ENCODE assay signal across 8 cellular contexts in genomic region chr16:22190169-22191088, GRCh38. TPM values are rescaled to one million over a fixed set of nuclear protein-coding genes. Genes with fewer than 3 reads are reported as not detected.
DNase-seq lines count a peak whose midpoint lies in the region; ATAC-seq and TF ChIP-seq lines count a peak whose summit lies in the region.

No MANE protein-coding gene starts in this region.

- peak overlapping the region; percentile 65 for H3K4me3 ChIP-seq in kidney epithelial cell (ENCODE audit: low read depth, low read length)

- no peak for TF ChIP-seq CTCF in kidney epithelial cell (IDR thresholded peaks at IDR 0.05; ENCODE audit: insufficient read depth, low read length, poor library complexity, severe bottlenecking)

- H3K27me3 ChIP-seq in kidney epithelial cell (ENCODE audit: control insufficient read depth, insufficient read depth, low read length), result no peaks in the 10 kb centered on the region

- DNase-seq in Ammon's horn (ENCODE audit: low spot score) (peak; percentile 100), NCI-H446 treated with DMSO at 0.1 percent for 48 hours (lab: John Stamatoyannopoulos, UW) (peak; percentile 99), cerebellar nuclear complex (lab: John Stamatoyannopoulos, UW) (peak; percentile 97 to 100), kidney epithelial cell (ENCODE audit: low read depth) (peak; percentile 93)
- DNase-seq in activated CD4-positive, CD25-positive, alpha-beta regulatory T cell treated with anti-CD3 and anti-CD28 coated beads, Interleukin-2, amount 50 U/mL, for 72 hours, result peak; percentile 99
- DNase-seq in stimulated activated CD4-positive, alpha-beta T cell treated with anti-CD3 and anti-CD28 coated beads, Interleukin-15, amount 100 ng/mL, for 24 hours, result peak; percentile 99

- TF ChIP-seq POLR2A in GM19099 (IDR thresholded peaks at IDR 0.05; ENCODE audit: extremely low read depth, insufficient read length, low read depth), result peak; percentile 76

- peak; percentile 50 for ATAC-seq in HG03378 (IDR thresholded peaks at IDR 0.05; ENCODE audit: unreplicated experiment)

- H3K36me3 ChIP-seq in kidney epithelial cell (ENCODE audit: control insufficient read depth, insufficient read depth, low read length), result no peaks in the 10 kb centered on the region

RNA-seq across cellular contexts. Expression of gene EEF2K, which starts 15.6 kb away (rescaled TPM):
- total RNA-seq in kidney epithelial cell, result 6.8 and 12.3 TPM in 2 replicates

RNA-seq across cellular contexts. Expression of gene SDR42E2, which starts 28.1 kb away (rescaled TPM):
- not detected in 2 replicates for total RNA-seq in kidney epithelial cell

Comparison
In these comparisons a context has a peak if more than half of its experiments do, and no peak if none do; other contexts are left out.
1. Peak in every context shown above with its lines: DNase-seq, ATAC-seq and H3K4me3 ChIP-seq.